Comparison of ENCODE assay signal across 15 cellular contexts in the genomic region with DNA sequence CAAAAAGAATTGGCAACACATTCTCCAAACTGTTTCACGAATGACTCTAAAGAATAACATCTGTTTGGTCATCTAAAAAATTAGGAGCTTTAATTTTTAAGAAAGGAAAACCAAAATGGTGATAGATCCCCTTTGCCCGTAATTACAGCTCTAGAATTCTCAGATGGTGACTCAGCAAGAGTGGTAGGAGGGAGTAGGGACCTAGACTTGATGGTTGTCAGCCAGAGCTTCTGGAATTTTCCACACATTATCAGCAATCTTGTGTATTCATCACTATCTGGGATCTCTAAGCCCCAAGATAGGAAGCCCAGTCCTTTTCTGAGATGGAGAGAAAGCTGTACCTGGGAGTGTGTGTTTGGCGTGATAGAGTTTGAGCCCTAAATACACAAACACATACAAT.
DNase-seq lines count a peak whose midpoint lies in the region; TF ChIP-seq lines count a peak whose summit lies in the region.
"Had no signal": no experiment of that assay in that cellular context is flagged by ENCODE, and none has a peak within 500 bp of the region (broad histone marks: within the 10 kb centered on the region; RNA-seq: fewer than 3 reads in every experiment).

No MANE protein-coding gene starts in this region.

- DNase-seq in AG04450 (ENCODE audit: low read depth, low spot score) (no peak), cardiac fibroblast (ENCODE audit: low read depth in 2 of 2) (peak; percentile 13 to 21), H7 (no peak), CD14-positive monocyte (ENCODE audit: low spot score) (no peak), LoVo (ENCODE audit: low spot score) (no peak)
- DNase-seq in activated CD4-positive, alpha-beta memory T cell treated with anti-CD3 and anti-CD28 coated beads for 36 hours: no peak
- DNase-seq: activated CD4-positive, alpha-beta T cell treated with anti-CD3 and anti-CD28 coated beads for 36 hours; AML-193; COR-L47; NCI-H2029; NCI-H526 had no signal

- TF ChIP-seq CTCF in AG04450 (IDR thresholded peaks at IDR 0.05; ENCODE audit: low read depth, low read length) (no peak), cardiac fibroblast (IDR thresholded peaks at IDR 0.05; ENCODE audit: low read depth, low read length) (no peak), CD14-positive monocyte (IDR thresholded peaks at IDR 0.05) (no peak)

- CTCF ChIA-PET in AG04450 (lab: Charles Lee): interaction anchor here (0.9 to 1.8 kb wide), 3 partner anchors 9 to 67 kb away, joined by 4 to 6 read pairs (median 4); no protein-coding TSS in a partner anchor
- CTCF ChIA-PET in activated CD4-positive, alpha-beta memory T cell treated with anti-CD3 and anti-CD28 coated beads for 36 hours (lab: Charles Lee): no interaction called here

- H3K36me3 ChIP-seq in HUES6 (ENCODE audit: control insufficient read depth, insufficient read depth, low read length) (peaks cover 21% of the 10 kb centered on the region; the same call in 1 of the 2 replicates), H7 (replicated peaks; ENCODE audit: control insufficient read depth, insufficient read depth, low read length) (no peaks in the 10 kb centered on the region)
- H3K36me3 ChIP-seq: SJSA1 had no signal

- H3K27ac ChIP-seq in AG04450 (ENCODE audit: low read depth, low read length) (peak overlapping the region; percentile 58), HUES6 (ENCODE audit: low read depth, low read length) (peak overlapping the region; percentile 29; the same call in 1 of the 2 replicates), layer of hippocampus (ENCODE audit: low read depth, low read length) (peak overlapping the region; percentile 13)
- H3K27ac ChIP-seq: SJSA1 had no signal

- no peak overlapping the region for H3K4me3 Mint-ChIP-seq in activated CD4-positive, alpha-beta memory T cell treated with anti-CD3 and anti-CD28 coated beads for 36 hours
- H3K4me3 Mint-ChIP-seq in CD14-positive monocyte: no peak overlapping the region
- H3K4me3 Mint-ChIP-seq: activated CD4-positive, alpha-beta T cell treated with anti-CD3 and anti-CD28 coated beads for 36 hours had no signal

- H3K4me1 ChIP-seq in HUES6 (ENCODE audit: control insufficient read depth, insufficient read depth, low read length): peaks cover 13% of the 10 kb centered on the region; the same call in 1 of the 2 replicates
- H3K4me1 ChIP-seq: SJSA1 had no signal

- no peaks in the 10 kb centered on the region for H3K4me1 Mint-ChIP-seq in activated CD4-positive, alpha-beta memory T cell treated with anti-CD3 and anti-CD28 coated beads for 36 hours (ENCODE audit: low read depth)
- H3K4me1 Mint-ChIP-seq in CD14-positive monocyte: no peaks in the 10 kb centered on the region
- H3K4me1 Mint-ChIP-seq: activated CD4-positive, alpha-beta T cell treated with anti-CD3 and anti-CD28 coated beads for 36 hours; IgD-negative memory B cell had no signal

- no peaks in the 10 kb centered on the region for H3K27me3 Mint-ChIP-seq in activated CD4-positive, alpha-beta memory T cell treated with anti-CD3 and anti-CD28 coated beads for 36 hours
- H3K27me3 Mint-ChIP-seq in CD14-positive monocyte (ENCODE audit: low read depth in 3 of 3): peaks cover 0 to 2% (median 0%) of the 10 kb centered on the region in 3 donors
- H3K27me3 Mint-ChIP-seq: activated CD4-positive, alpha-beta T cell treated with anti-CD3 and anti-CD28 coated beads for 36 hours had no signal

- H3K4me3 ChIP-seq in AG04450 (ENCODE audit: low read depth, low read length): no peak overlapping the region
- no peak overlapping the region for H3K4me3 ChIP-seq in HUES6 (ENCODE audit: low read depth, low read length)
- H3K4me3 ChIP-seq in cardiac fibroblast (replicated peaks in 1 of 2; ENCODE audit: low read depth in 2 of 2, low read length in 2 of 2): no peak overlapping the region
- no peak overlapping the region for H3K4me3 ChIP-seq in H7 (ENCODE audit: insufficient read depth, low read depth, low read length)
- H3K4me3 ChIP-seq: SJSA1 had no signal

- H3K27me3 ChIP-seq in AG04450 (ENCODE audit: control insufficient read depth, insufficient read depth, low read length): no peaks in the 10 kb centered on the region
- H3K27me3 ChIP-seq in HUES6 (ENCODE audit: control insufficient read depth, insufficient read depth, low read length): no peaks in the 10 kb centered on the region; the same call in 1 of the 2 replicates
- H3K27me3 ChIP-seq in layer of hippocampus (ENCODE audit: control insufficient read depth, insufficient read depth, low read length): no peaks in the 10 kb centered on the region
- no peaks in the 10 kb centered on the region for H3K27me3 ChIP-seq in H7 (ENCODE audit: control insufficient read depth, insufficient read depth, low read length)
- H3K27me3 ChIP-seq: SJSA1 had no signal

- H3K9me3 Mint-ChIP-seq in activated CD4-positive, alpha-beta memory T cell treated with anti-CD3 and anti-CD28 coated beads for 36 hours: no peaks in the 10 kb centered on the region
- peaks cover 0 to 2% (median 0%) of the 10 kb centered on the region in 7 donors for H3K9me3 Mint-ChIP-seq in CD14-positive monocyte
- H3K9me3 Mint-ChIP-seq: IgD-negative memory B cell had no signal

- peaks cover 3% of the 10 kb centered on the region for H3K36me3 Mint-ChIP-seq in activated CD4-positive, alpha-beta memory T cell treated with anti-CD3 and anti-CD28 coated beads for 36 hours
- peaks cover 4% of the 10 kb centered on the region in 2 donors for H3K36me3 Mint-ChIP-seq in CD14-positive monocyte

- intact Hi-C loops in activated CD4-positive, alpha-beta memory T cell treated with anti-CD3 and anti-CD28 coated beads for 36 hours (cut with micrococcal nuclease): no loop called here
- intact Hi-C loops in CD14-positive monocyte (cut with micrococcal nuclease): no loop called here

- H3K27ac Mint-ChIP-seq in activated CD4-positive, alpha-beta memory T cell treated with anti-CD3 and anti-CD28 coated beads for 36 hours: no peak overlapping the region
- H3K27ac Mint-ChIP-seq in CD14-positive monocyte: no peak overlapping the region
- H3K27ac Mint-ChIP-seq: activated CD4-positive, alpha-beta T cell treated with anti-CD3 and anti-CD28 coated beads for 36 hours; IgD-negative memory B cell had no signal

- no peak overlapping the region for H3K9ac ChIP-seq in HUES6 (ENCODE audit: low read length)

- POLR2A ChIA-PET in AG04450 (lab: Yijun Ruan, JAX): no interaction called here
- POLR2A ChIA-PET in activated CD4-positive, alpha-beta memory T cell treated with anti-CD3 and anti-CD28 coated beads for 36 hours (lab: Charles Lee): no interaction called here

- no peaks in the 10 kb centered on the region for H3K9me3 ChIP-seq in AG04450 (ENCODE audit: control insufficient read depth, insufficient read depth, low read length)
- no peaks in the 10 kb centered on the region for H3K9me3 ChIP-seq in HUES6 (ENCODE audit: control insufficient read depth, insufficient read depth, low read depth, low read length)
- H3K9me3 ChIP-seq: SJSA1 had no signal

Comparison
In these comparisons a context has a peak if more than half of its experiments do, and no peak if none do; other contexts are left out.
1. DNase-seq: peak in cardiac fibroblast (2 of 2); none in AG04450 (single experiment), activated CD4-positive, alpha-beta memory T cell treated with anti-CD3 and anti-CD28 coated beads for 36 hours (single experiment), H7 (single experiment), CD14-positive monocyte (single experiment) and LoVo (single experiment).
2. Peak in every context shown above with its lines, with median percentiles within 50 percentile points of each other: H3K27ac ChIP-seq.